Comparison of ENCODE assay signal across 11 cellular contexts in genomic region chr2:105644174-105644980, GRCh38.
A peak's percentile ranks its signal among the peaks of the same experiment; 100 is the strongest.
DNase-seq lines count a peak whose midpoint lies in the region; ATAC-seq and TF ChIP-seq lines count a peak whose summit lies in the region.
"Had no signal": no experiment of that assay in that cellular context is flagged by ENCODE, and none has a peak within 500 bp of the region (broad histone marks: within the 10 kb centered on the region; RNA-seq: fewer than 3 reads in every experiment).

No MANE protein-coding gene starts in this region.

- no peak for TF ChIP-seq EP300 in gastroesophageal sphincter (IDR thresholded peaks at IDR 0.05)

- no peak overlapping the region for H3K4me3 Mint-ChIP-seq in activated CD4-positive, alpha-beta memory T cell treated with anti-CD3 and anti-CD28 coated beads, Interleukin-2, amount 10 ng/mL, durations not matched to agents 7 days and 5 days
- H3K4me3 Mint-ChIP-seq: activated naive CD8-positive, alpha-beta T cell treated with anti-CD3 and anti-CD28 coated beads, Interleukin-2, amount 50 U/mL, for 24 hours; T-helper 1 cell treated with Interleukin-12 subunit alpha and Interleukin-12 subunit beta and Interleukin-4 antibody, amounts not matched to agents 30 μg/mL and 1 μg/mL, for 36 hours had no signal

- no peaks in the 10 kb centered on the region for H3K9me3 Mint-ChIP-seq in activated CD4-positive, alpha-beta memory T cell treated with anti-CD3 and anti-CD28 coated beads, Interleukin-2, amount 10 ng/mL, durations not matched to agents 7 days and 5 days
- H3K9me3 Mint-ChIP-seq: T-helper 1 cell treated with Interleukin-12 subunit alpha and Interleukin-12 subunit beta and Interleukin-4 antibody, amounts not matched to agents 30 μg/mL and 1 μg/mL, for 36 hours had no signal

- H3K4me3 ChIP-seq in body of pancreas: no peak overlapping the region
- no peak overlapping the region for H3K4me3 ChIP-seq in liver (ENCODE audit: low read depth in 1 of 3, low read length in 3 of 3)
- H3K4me3 ChIP-seq in thoracic aorta: peak overlapping the region; percentile 31
- no peak overlapping the region for H3K4me3 ChIP-seq in gastroesophageal sphincter
- H3K4me3 ChIP-seq: testis had no signal

- intact Hi-C loops in body of pancreas (cut with DNase I): no loop called here

- H3K27me3 ChIP-seq in body of pancreas (no peaks in the 10 kb centered on the region), liver (ENCODE audit: control insufficient read depth in 4 of 4, insufficient read depth in 4 of 4, low read length in 3 of 4) (peaks cover 0 to 25% (median 5%) of the 10 kb centered on the region in 4 donors), thoracic aorta (replicated peaks; ENCODE audit: insufficient read depth) (no peaks in the 10 kb centered on the region), gastroesophageal sphincter (peaks cover 4% of the 10 kb centered on the region)
- H3K27me3 ChIP-seq: testis had no signal

- WGBS in body of pancreas, 2 donors: 26 to 31% methylated on average over 18 of the region's 18 CpGs
- 25% methylated on average over 18 of the region's 18 CpGs for WGBS in liver
- WGBS in gastroesophageal sphincter (ENCODE audit: low coverage in 1 of 2), 2 donors: 52 to 61% methylated on average over 15 to 18 of the region's 18 CpGs

- POLR2A ChIA-PET in activated CD4-positive, alpha-beta memory T cell treated with anti-CD3 and anti-CD28 coated beads, Interleukin-2, amount 10 ng/mL, durations not matched to agents 7 days and 5 days (lab: Charles Lee): no interaction called here

- H3K4me1 Mint-ChIP-seq in activated CD4-positive, alpha-beta memory T cell treated with anti-CD3 and anti-CD28 coated beads, Interleukin-2, amount 10 ng/mL, durations not matched to agents 7 days and 5 days: no peaks in the 10 kb centered on the region

- no peak overlapping the region for H3K27ac Mint-ChIP-seq in activated CD4-positive, alpha-beta memory T cell treated with anti-CD3 and anti-CD28 coated beads, Interleukin-2, amount 10 ng/mL, durations not matched to agents 7 days and 5 days
- H3K27ac Mint-ChIP-seq: activated naive CD8-positive, alpha-beta T cell treated with anti-CD3 and anti-CD28 coated beads, Interleukin-2, amount 50 U/mL, for 24 hours; T-helper 1 cell treated with Interleukin-12 subunit alpha and Interleukin-12 subunit beta and Interleukin-4 antibody, amounts not matched to agents 30 μg/mL and 1 μg/mL, for 36 hours had no signal

- no peaks in the 10 kb centered on the region for H3K36me3 ChIP-seq in body of pancreas (replicated peaks in 1 of 2; ENCODE audit: insufficient read depth in 1 of 2, low read depth in 2 of 2)
- H3K36me3 ChIP-seq in liver (ENCODE audit: control insufficient read depth in 4 of 4, insufficient read depth in 3 of 4, low read depth in 1 of 4, low read length in 3 of 4): no peaks in the 10 kb centered on the region
- H3K36me3 ChIP-seq in thoracic aorta: no peaks in the 10 kb centered on the region
- H3K36me3 ChIP-seq in gastroesophageal sphincter: no peaks in the 10 kb centered on the region

- TF ChIP-seq RAD21 in liver (IDR thresholded peaks at IDR 0.05): peak in 1 of 2 donors; percentile 33

- CTCF ChIA-PET in activated CD4-positive, alpha-beta memory T cell treated with anti-CD3 and anti-CD28 coated beads, Interleukin-2, amount 10 ng/mL, durations not matched to agents 7 days and 5 days (lab: Charles Lee): no interaction called here

- H3K27me3 Mint-ChIP-seq in activated CD4-positive, alpha-beta memory T cell treated with anti-CD3 and anti-CD28 coated beads, Interleukin-2, amount 10 ng/mL, durations not matched to agents 7 days and 5 days: peaks cover 13% of the 10 kb centered on the region
- H3K27me3 Mint-ChIP-seq: activated naive CD8-positive, alpha-beta T cell treated with anti-CD3 and anti-CD28 coated beads, Interleukin-2, amount 50 U/mL, for 24 hours had no signal

- DNase-seq in H4 (ENCODE audit: low spot score) (peak; percentile 39), body of pancreas (no peak), thoracic aorta (ENCODE audit: low spot score) (no peak), cortex of kidney (lab: John Stamatoyannopoulos, UW) (no peak)
- no peak for DNase-seq in activated CD4-positive, alpha-beta memory T cell treated with anti-CD3 and anti-CD28 coated beads, Interleukin-2, amount 10 ng/mL, durations not matched to agents 7 days and 5 days
- DNase-seq: activated naive CD8-positive, alpha-beta T cell treated with anti-CD3 and anti-CD28 coated beads, Interleukin-2, amount 50 U/mL, for 24 hours; Calu3 had no signal

- H3K9me3 ChIP-seq in body of pancreas (no peaks in the 10 kb centered on the region), liver (ENCODE audit: control insufficient read depth in 4 of 4, low read length in 3 of 4) (peaks cover 0 to 6% (median under 1%) of the 10 kb centered on the region in 4 donors), thoracic aorta (no peaks in the 10 kb centered on the region), gastroesophageal sphincter (no peaks in the 10 kb centered on the region)
- H3K9me3 ChIP-seq: testis had no signal

- TF ChIP-seq CTCF in body of pancreas (IDR thresholded peaks at IDR 0.05) (no peak), liver (IDR thresholded peaks at IDR 0.05; ENCODE audit: low read depth, low read length, missing input control) (no peak), thoracic aorta (IDR thresholded peaks at IDR 0.05) (no peak), gastroesophageal sphincter (IDR thresholded peaks at IDR 0.05) (no peak)

- peak overlapping the region in 3 of 4 donors; percentile 22 to 58 (median 41) for H3K27ac ChIP-seq in body of pancreas
- no peak overlapping the region for H3K27ac ChIP-seq in liver (ENCODE audit: low read depth in 1 of 2, low read length in 2 of 2)
- no peak overlapping the region for H3K27ac ChIP-seq in thoracic aorta
- no peak overlapping the region for H3K27ac ChIP-seq in gastroesophageal sphincter
- H3K27ac ChIP-seq: testis had no signal

- ATAC-seq in body of pancreas (peak; percentile 41), thoracic aorta (ENCODE audit: insufficient number of reproducible peaks, low FRiP score, low read depth) (no peak), gastroesophageal sphincter (no peak)
- ATAC-seq: activated naive CD8-positive, alpha-beta T cell treated with anti-CD3 and anti-CD28 coated beads, Interleukin-2, amount 50 U/mL, for 24 hours had no signal

- H3K9ac ChIP-seq in liver (ENCODE audit: low read depth in 1 of 2, low read length in 2 of 2): no peak overlapping the region

- no peaks in the 10 kb centered on the region for H3K36me3 Mint-ChIP-seq in activated CD4-positive, alpha-beta memory T cell treated with anti-CD3 and anti-CD28 coated beads, Interleukin-2, amount 10 ng/mL, durations not matched to agents 7 days and 5 days (ENCODE audit: low read depth)

- TF ChIP-seq POLR2A in body of pancreas (IDR thresholded peaks at IDR 0.05) (no peak), gastroesophageal sphincter (IDR thresholded peaks at IDR 0.05) (no peak)

- H3K4me1 ChIP-seq in body of pancreas (peaks cover 28% of the 10 kb centered on the region), liver (ENCODE audit: control insufficient read depth in 4 of 4, insufficient read depth in 4 of 4, low read length in 3 of 4) (peaks cover 2 to 20% (median 18%) of the 10 kb centered on the region in 4 donors), thoracic aorta (ENCODE audit: control insufficient read depth in 1 of 2, low read depth in 2 of 2) (peaks cover 0 to 5% of the 10 kb centered on the region in 2 donors), gastroesophageal sphincter (no peaks in the 10 kb centered on the region)

TF ChIP-seq in liver, 16 proteins besides CTCF, POLR2A, EP300 and RAD21 (continues in another document):
- TF ChIP-seq ZBTB33 (IDR thresholded peaks at IDR 0.05) (no peak), JUND (IDR thresholded peaks at IDR 0.05) (no peak), RXRA (IDR thresholded peaks at IDR 0.05) (peak in 1 of 2 donors; percentile 66), REST (IDR thresholded peaks at IDR 0.05) (no peak), YY1 (IDR thresholded peaks at IDR 0.05) (peak; percentile 68), HNF4G (IDR thresholded peaks at IDR 0.05) (no peak), EGR1 (IDR thresholded peaks at IDR 0.05; ENCODE audit: low read depth in 2 of 2) (peak in 1 of 2 donors; percentile 34)

Comparison
In these comparisons a context has a peak if more than half of its experiments do, and no peak if none do; other contexts are left out.
1. H3K27ac ChIP-seq: peak in body of pancreas (3 of 4); none in liver (0 of 2), thoracic aorta (0 of 2) and gastroesophageal sphincter (0 of 4).